Comparison of ENCODE assay signal across 6 cellular contexts in genomic region chr15:35555244-35555643, GRCh38.
"Had no signal": no experiment of that assay in that cellular context is flagged by ENCODE, and none has a peak within 500 bp of the region (broad histone marks: within the 10 kb centered on the region; RNA-seq: fewer than 3 reads in every experiment).

No MANE protein-coding gene starts in this region.

- H3K27ac Mint-ChIP-seq: IgD-negative memory B cell had no signal

- H3K4me1 Mint-ChIP-seq: IgD-negative memory B cell had no signal

- H3K27me3 Mint-ChIP-seq: IgD-negative memory B cell had no signal

- H3K9me3 Mint-ChIP-seq: IgD-negative memory B cell had no signal

- H3K27ac ChIP-seq: HL-60, KMS-11 had no signal

- H3K4me2 ChIP-seq: KMS-11 had no signal

- DNase-seq: KBM-7, KG1 had no signal

- H3K9ac ChIP-seq: KMS-11 had no signal

- FAIRE-seq: HTR-8/SVneo had no signal

- H3K4me3 Mint-ChIP-seq: IgD-negative memory B cell had no signal
